In the genomic region with DNA sequence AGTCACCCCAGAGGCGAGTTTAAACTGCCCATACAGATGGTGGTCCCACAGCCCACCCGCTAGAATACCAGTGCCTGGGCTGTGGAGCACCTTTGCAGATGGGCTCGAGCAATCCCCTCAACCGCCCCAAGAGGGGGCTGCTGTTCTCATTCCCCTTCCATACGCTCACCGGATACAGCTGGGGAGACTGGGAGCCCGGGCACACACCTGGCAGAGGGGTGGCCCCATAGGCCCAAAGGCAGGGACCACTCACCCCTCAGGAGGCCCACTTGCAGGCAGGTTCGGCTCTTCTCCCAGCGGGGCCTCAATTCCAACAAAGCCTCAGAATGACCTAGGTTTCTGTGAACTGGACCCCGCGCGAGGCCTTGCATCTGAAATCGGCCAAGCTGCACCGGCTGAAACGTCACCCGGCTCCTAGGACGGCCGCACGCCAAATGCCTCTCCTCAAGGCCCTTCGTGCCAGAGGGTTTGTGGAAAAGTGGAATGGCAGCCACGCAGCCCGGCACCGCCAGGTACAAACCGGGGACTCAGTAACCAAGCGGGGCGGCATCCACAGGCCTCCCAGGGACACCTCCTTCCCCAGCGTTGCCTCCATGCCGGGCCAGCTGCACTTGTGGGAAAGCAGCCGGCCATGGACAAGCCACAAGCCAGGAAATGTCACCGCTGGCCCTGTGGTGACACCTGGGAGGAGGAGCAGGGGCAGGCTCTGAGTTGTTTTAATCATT, we compare ENCODE assay signal across 7 cellular contexts. TPM values are rescaled to one million over a fixed set of nuclear protein-coding genes. Genes with fewer than 3 reads are reported as not detected.
DNase-seq lines count a peak whose midpoint lies in the region; ATAC-seq and TF ChIP-seq lines count a peak whose summit lies in the region.

No MANE protein-coding gene starts in this region.

- H3K4me2 ChIP-seq in PC-3 (ENCODE audit: low read length) (no peak overlapping the region), neural cell (ENCODE audit: low read length) (no peak overlapping the region)

- intact Hi-C loops in PC-3 (cut with micrococcal nuclease): no loop called here

- no peaks in the 10 kb centered on the region for H3K27me3 Mint-ChIP-seq in chondrocyte (ENCODE audit: low read depth)

- no TSS peak for BruUV-seq in PC-3 (replicated peaks; lab: Mats Ljungman, UMichigan)

- H3K4me3 ChIP-seq in PC-3 (ENCODE audit: low read length): no peak overlapping the region
- H3K4me3 ChIP-seq in neural cell (ENCODE audit: low read length): no peak overlapping the region

- no peaks in the 10 kb centered on the region; the same call in 1 of the 2 replicates for H3K4me1 ChIP-seq in PC-3 (ENCODE audit: insufficient read depth, low read length)

- H3K9me3 ChIP-seq in PC-3 (ENCODE audit: low read length) (no peaks in the 10 kb centered on the region), neural cell (ENCODE audit: low read length) (no peaks in the 10 kb centered on the region)

- DNase-seq in GM13976 (ENCODE audit: low spot score): peak; percentile 69
- DNase-seq in PC-3: peak; percentile 54
- no peak for DNase-seq in chondrocyte (ENCODE audit: low spot score)
- no peak for DNase-seq in NCI-H2029 treated with DMSO at 0.1 percent for 48 hours (lab: John Stamatoyannopoulos, UW)
- no peak for DNase-seq in A172 (ENCODE audit: low spot score)

- H4K20me1 ChIP-seq in PC-3 (ENCODE audit: low read length) (no peaks in the 10 kb centered on the region), neural cell (ENCODE audit: insufficient read depth) (no peaks in the 10 kb centered on the region)

- in situ Hi-C loops in GM13976 (cut with MboI; ENCODE audit: low sequenced_read_pairs, unreplicated experiment): no loop called here

- no peak for TF ChIP-seq EP300 in neural cell (conservative IDR thresholded peaks at IDR 0.05; ENCODE audit: poor library complexity, severe bottlenecking)

- peaks cover 28% of the 10 kb centered on the region for H3K4me1 Mint-ChIP-seq in chondrocyte (ENCODE audit: low read depth)

- H3K27ac ChIP-seq in PC-3 (ENCODE audit: low read length) (no peak overlapping the region), neural cell (ENCODE audit: low read length) (no peak overlapping the region)

- H3K4me3 Mint-ChIP-seq in chondrocyte (ENCODE audit: unreplicated experiment): no peak overlapping the region

- H3K9ac ChIP-seq in PC-3 (ENCODE audit: low read length) (no peak overlapping the region), neural cell (ENCODE audit: low read length) (no peak overlapping the region)

- H3K27me3 ChIP-seq in PC-3 (ENCODE audit: low read length) (no peaks in the 10 kb centered on the region), neural cell (ENCODE audit: insufficient read depth, low read depth, low read length) (no peaks in the 10 kb centered on the region)

- CTCF ChIA-PET in PC-3 (lab: Charles Lee): interaction anchor here (0.6 kb wide), 1 partner anchor 85 kb away, joined by 8 read pairs; no protein-coding TSS in a partner anchor

- TF ChIP-seq RAD21 in neural cell (conservative IDR thresholded peaks at IDR 0.05): no peak

- POLR2A ChIA-PET in PC-3 (lab: Charles Lee; ENCODE audit: unreplicated experiment): interaction anchor here (0.6 kb wide), 1 partner anchor 13 kb away, joined by 4 read pairs; no protein-coding TSS in a partner anchor

- H3F3A ChIP-seq in PC-3 (ENCODE audit: low read length, unreplicated experiment): no peaks in the 10 kb centered on the region
- no peaks in the 10 kb centered on the region for H3F3A ChIP-seq in neural cell (ENCODE audit: insufficient read depth, low read length, poor library complexity, severe bottlenecking)

- H2AFZ ChIP-seq in PC-3 (ENCODE audit: low read length) (no peak overlapping the region), neural cell (ENCODE audit: low read depth, low read length) (no peak overlapping the region)

- peaks cover 14% of the 10 kb centered on the region for H3K36me3 Mint-ChIP-seq in chondrocyte (ENCODE audit: low read depth)

- no peaks in the 10 kb centered on the region for H3K9me2 ChIP-seq in PC-3 (replicated peaks; ENCODE audit: low read length)
- no peaks in the 10 kb centered on the region for H3K9me2 ChIP-seq in neural cell (ENCODE audit: insufficient read depth, low read length)

- no peaks in the 10 kb centered on the region for H3K9me3 Mint-ChIP-seq in chondrocyte (ENCODE audit: low read depth)

- H3K27ac Mint-ChIP-seq in chondrocyte (ENCODE audit: unreplicated experiment): no peak overlapping the region

- H3K79me2 ChIP-seq in PC-3 (ENCODE audit: low read length) (peaks cover 37% of the 10 kb centered on the region), neural cell (replicated peaks; ENCODE audit: insufficient read depth, low read length) (peaks cover 16% of the 10 kb centered on the region)

- TF ChIP-seq CTCF in GM13976 (IDR thresholded peaks at IDR 0.05; ENCODE audit: borderline replicate concordance, control extremely low read depth, extremely low read depth, insufficient read depth, missing control alignments) (peak; percentile 35), PC-3 (conservative IDR thresholded peaks at IDR 0.05; ENCODE audit: low read depth, low read length) (peak; percentile 73), chondrocyte (IDR thresholded peaks at IDR 0.05) (peak; percentile 75), neural cell (IDR thresholded peaks at IDR 0.05; ENCODE audit: poor library complexity, severe bottlenecking) (peak; percentile 25)

- H3K36me3 ChIP-seq in PC-3 (ENCODE audit: low read depth, low read length): peaks cover 14% of the 10 kb centered on the region
- H3K36me3 ChIP-seq in neural cell (ENCODE audit: insufficient read depth, low read length): peaks cover 7% of the 10 kb centered on the region

- ATAC-seq in PC-3 (peak; percentile 88), HG03378 (IDR thresholded peaks at IDR 0.05; ENCODE audit: unreplicated experiment) (no peak)

TF ChIP-seq in neural cell, 6 proteins besides CTCF, POLR2A, EP300 and RAD21:
- TF ChIP-seq POLR2AphosphoS5 (IDR thresholded peaks at IDR 0.05) (no peak), TAF1 (IDR thresholded peaks at IDR 0.05; ENCODE audit: low read depth) (no peak), MXI1 (conservative IDR thresholded peaks at IDR 0.05; ENCODE audit: poor library complexity, severe bottlenecking) (no peak), SMC3 (conservative IDR thresholded peaks at IDR 0.05; ENCODE audit: poor library complexity) (no peak), EZH2 (IDR thresholded peaks at IDR 0.05; ENCODE audit: borderline replicate concordance, insufficient read depth, low read length, poor library complexity, severe bottlenecking) (no peak)
- TF ChIP-seq, protein P1, sequence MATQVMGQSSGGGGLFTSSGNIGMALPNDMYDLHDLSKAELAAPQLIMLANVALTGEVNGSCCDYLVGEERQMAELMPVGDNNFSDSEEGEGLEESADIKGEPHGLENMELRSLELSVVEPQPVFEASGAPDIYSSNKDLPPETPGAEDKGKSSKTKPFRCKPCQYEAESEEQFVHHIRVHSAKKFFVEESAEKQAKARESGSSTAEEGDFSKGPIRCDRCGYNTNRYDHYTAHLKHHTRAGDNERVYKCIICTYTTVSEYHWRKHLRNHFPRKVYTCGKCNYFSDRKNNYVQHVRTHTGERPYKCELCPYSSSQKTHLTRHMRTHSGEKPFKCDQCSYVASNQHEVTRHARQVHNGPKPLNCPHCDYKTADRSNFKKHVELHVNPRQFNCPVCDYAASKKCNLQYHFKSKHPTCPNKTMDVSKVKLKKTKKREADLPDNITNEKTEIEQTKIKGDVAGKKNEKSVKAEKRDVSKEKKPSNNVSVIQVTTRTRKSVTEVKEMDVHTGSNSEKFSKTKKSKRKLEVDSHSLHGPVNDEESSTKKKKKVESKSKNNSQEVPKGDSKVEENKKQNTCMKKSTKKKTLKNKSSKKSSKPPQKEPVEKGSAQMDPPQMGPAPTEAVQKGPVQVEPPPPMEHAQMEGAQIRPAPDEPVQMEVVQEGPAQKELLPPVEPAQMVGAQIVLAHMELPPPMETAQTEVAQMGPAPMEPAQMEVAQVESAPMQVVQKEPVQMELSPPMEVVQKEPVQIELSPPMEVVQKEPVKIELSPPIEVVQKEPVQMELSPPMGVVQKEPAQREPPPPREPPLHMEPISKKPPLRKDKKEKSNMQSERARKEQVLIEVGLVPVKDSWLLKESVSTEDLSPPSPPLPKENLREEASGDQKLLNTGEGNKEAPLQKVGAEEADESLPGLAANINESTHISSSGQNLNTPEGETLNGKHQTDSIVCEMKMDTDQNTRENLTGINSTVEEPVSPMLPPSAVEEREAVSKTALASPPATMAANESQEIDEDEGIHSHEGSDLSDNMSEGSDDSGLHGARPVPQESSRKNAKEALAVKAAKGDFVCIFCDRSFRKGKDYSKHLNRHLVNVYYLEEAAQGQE (IDR thresholded peaks at IDR 0.05; ENCODE audit: borderline replicate concordance): no peak
TF ChIP-seq in neural cell: peak in this region for 0.

RNA-seq across cellular contexts. Expression of gene MLLT1, which starts 18.7 kb away (rescaled TPM):
- total RNA-seq in PC-3 (2014; rRNA removed) (29.0 and 36.5 TPM in 2 replicates), chondrocyte (57.7 to 61.2 TPM (median 60.9 TPM) in 3 replicates)
- polyA plus RNA-seq in neural cell: 34.0 and 39.3 TPM in 2 replicates
- 32.0 and 43.3 TPM in 2 replicates for polyA minus RNA-seq in neural cell
- 14.4 and 16.1 TPM in 2 replicates for total RNA-seq in A172 (2014; rRNA removed; shearing (Covaris generic))

Comparison
In these comparisons a context has a peak if more than half of its experiments do, and no peak if none do; other contexts are left out.
1. DNase-seq: peak in GM13976 (single experiment) and PC-3 (single experiment); none in chondrocyte (single experiment), NCI-H2029 treated with DMSO at 0.1 percent for 48 hours (single experiment) and A172 (single experiment).
2. CTCF ChIP-seq: peak in every context shown above with its lines; median percentile 75 in chondrocyte; 73 in PC-3; 35 in GM13976; 25 in neural cell.